ENCODE assay signal across 8 cellular contexts in genomic region chr17:81666342-81667191, GRCh38. TPM values are rescaled to one million over a fixed set of nuclear protein-coding genes. Genes with fewer than 3 reads are reported as not detected.
DNase-seq lines count a peak whose midpoint lies in the region; ATAC-seq and TF ChIP-seq lines count a peak whose summit lies in the region.

A gene with protein sequence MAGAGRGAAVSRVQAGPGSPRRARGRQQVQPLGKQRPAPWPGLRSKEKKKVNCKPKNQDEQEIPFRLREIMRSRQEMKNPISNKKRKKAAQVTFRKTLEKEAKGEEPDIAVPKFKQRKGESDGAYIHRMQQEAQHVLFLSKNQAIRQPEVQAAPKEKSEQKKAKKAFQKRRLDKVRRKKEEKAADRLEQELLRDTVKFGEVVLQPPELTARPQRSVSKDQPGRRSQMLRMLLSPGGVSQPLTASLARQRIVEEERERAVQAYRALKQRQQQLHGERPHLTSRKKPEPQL (plus strand): TSS chr17:81666737. CDS start chr17:81666767, 30 bp downstream.
Gene OXLD1 (minus strand): TSS chr17:81666605. CDS start chr17:81666577, 28 bp downstream.

- ATAC-seq in GM21529 (IDR thresholded peaks at IDR 0.05; ENCODE audit: unreplicated experiment) (peak; percentile 88), mucosa of descending colon (peak; percentile 99)

- no peaks in the 10 kb centered on the region for H3K9me3 Mint-ChIP-seq in IgD-negative memory B cell

- peaks cover 9 to 20% (median 16%) of the 10 kb centered on the region in 3 donors for H3K4me1 Mint-ChIP-seq in IgD-negative memory B cell

- intact Hi-C loops in mucosa of descending colon (cut with DNase I, micrococcal nuclease): no loop called here

- no peaks in the 10 kb centered on the region for H3K36me3 Mint-ChIP-seq in IgD-negative memory B cell

- peak within 1 kb of the TSS; percentile 92 to 97 (median 96) for H3K4me3 Mint-ChIP-seq in IgD-negative memory B cell

- peak within 1 kb of the TSS; percentile 93 to 97 (median 96) for H3K27ac Mint-ChIP-seq in IgD-negative memory B cell

- H3K36me3 ChIP-seq in mucosa of descending colon (ENCODE audit: low read depth): no peaks in the 10 kb centered on the region

- H3K4me3 ChIP-seq in mucosa of descending colon: peak within 1 kb of the TSS; percentile 96

- no peak for TF ChIP-seq CTCF in mucosa of descending colon (IDR thresholded peaks at IDR 0.05)

- DNase-seq in DMS114 treated with DMSO at 0.1 percent for 48 hours (lab: John Stamatoyannopoulos, UW; ENCODE audit: unreplicated experiment) (peak; percentile 84), OCI-M1 (lab: John Stamatoyannopoulos, UW) (peak; percentile 97), activated T-cell treated with anti-CD3 and anti-CD28 coated beads for 24 hours (ENCODE audit: low read depth) (peak; percentile 90), epithelial cell of prostate (ENCODE audit: low read depth, low spot score) (peak; percentile 85), mucosa of descending colon (peak; percentile 97 to 98 (median 97))
- peak; percentile 81 to 84 for DNase-seq in stimulated activated CD8-positive, alpha-beta memory T cell treated with anti-CD3 and anti-CD28 coated beads, Interleukin-4, amount 100 ng/mL, for 1 hour (ENCODE audit: low read depth in 2 of 2, low spot score in 1 of 2)

- no peaks in the 10 kb centered on the region for H3K27me3 Mint-ChIP-seq in IgD-negative memory B cell

- peak within 1 kb of the TSS; percentile 83 for H3K27ac ChIP-seq in epithelial cell of prostate

- peaks cover 17% of the 10 kb centered on the region for H3K4me1 ChIP-seq in mucosa of descending colon (ENCODE audit: low read depth)

- H3K9me3 ChIP-seq in mucosa of descending colon: no peaks in the 10 kb centered on the region

RNA-seq across cellular contexts. Expression of the first gene that starts in this region (rescaled TPM):
- 27.9 TPM for polyA plus RNA-seq in IgD-negative memory B cell
- 10 to 100 TPM; 15.5 to 19.6 (median 15.6) TPM for total RNA-seq in mucosa of descending colon

RNA-seq across cellular contexts. Expression of gene OXLD1, which starts in this region (rescaled TPM):
- 77.7 TPM for polyA plus RNA-seq in IgD-negative memory B cell
- 10 to 100 TPM; 26.3 to 27.5 (median 26.8) TPM for total RNA-seq in mucosa of descending colon

Comparison
In these comparisons a context has a peak if more than half of its experiments do, and no peak if none do; other contexts are left out.
1. Peak in every context shown above with its lines: DNase-seq, ATAC-seq, H3K4me3 ChIP-seq and H3K27ac ChIP-seq.